Comparison of ENCODE assay signal across 18 cellular contexts in the genomic region with DNA sequence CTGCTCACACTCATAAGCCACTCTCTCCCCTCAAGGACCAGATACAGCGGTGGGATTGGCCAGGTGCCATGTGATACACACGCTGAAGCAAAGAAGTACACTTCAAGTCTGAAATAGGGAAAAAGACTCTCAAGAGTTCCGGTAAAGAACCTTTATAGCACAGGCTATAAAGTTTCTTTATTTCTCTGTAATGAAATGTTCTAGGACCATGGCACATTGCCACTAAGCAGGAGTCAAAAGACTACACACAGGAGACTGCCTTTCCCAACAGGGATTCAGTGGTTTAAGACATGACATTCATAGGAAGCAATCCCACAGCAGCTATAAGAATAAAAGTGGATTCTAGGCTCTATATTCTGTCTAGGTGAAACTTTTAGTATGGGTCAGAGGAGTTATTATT.
"Had no signal": no experiment of that assay in that cellular context is flagged by ENCODE, and none has a peak within 500 bp of the region (broad histone marks: within the 10 kb centered on the region; RNA-seq: fewer than 3 reads in every experiment).

No MANE protein-coding gene starts in this region.

- H3K4me2 ChIP-seq: hepatocyte had no signal

- H3K9me3 ChIP-seq: colonic mucosa, ovary, thoracic aorta, upper lobe of left lung, uterus had no signal

- H3K4me3 ChIP-seq: colonic mucosa, hepatocyte, ovary, thoracic aorta, upper lobe of left lung, uterus had no signal

- ATAC-seq: natural killer cell; right cardiac atrium; stimulated activated memory B cell treated with anti-CD40 and anti-IgM and Interleukin-4, amounts not matched to agents 10 μg/mL and 1 μg/mL and 100 μg/mL, for 72 hours; stimulated activated naive CD8-positive, alpha-beta T cell treated with anti-CD3 and anti-CD28 coated beads, Interleukin-15, amount 100 ng/mL, for 72 hours had no signal

- H3K4me3 Mint-ChIP-seq: endodermal cell; natural killer cell; neural crest cell; stimulated activated memory B cell treated with anti-CD40 and anti-IgM and Interleukin-4, amounts not matched to agents 10 μg/mL and 1 μg/mL and 100 μg/mL, for 72 hours; stimulated activated naive CD8-positive, alpha-beta T cell treated with anti-CD3 and anti-CD28 coated beads, Interleukin-15, amount 100 ng/mL, for 72 hours had no signal

- H3K4me1 ChIP-seq: colonic mucosa, uterus had no signal

- H2AFZ ChIP-seq: hepatocyte had no signal

- H3K4me1 Mint-ChIP-seq: natural killer cell; stimulated activated memory B cell treated with anti-CD40 and anti-IgM and Interleukin-4, amounts not matched to agents 10 μg/mL and 1 μg/mL and 100 μg/mL, for 72 hours; stimulated activated naive CD8-positive, alpha-beta T cell treated with anti-CD3 and anti-CD28 coated beads, Interleukin-15, amount 100 ng/mL, for 72 hours had no signal

- H3K27me3 ChIP-seq: colonic mucosa, hepatocyte, ovary, upper lobe of left lung, uterus had no signal

- H3K36me3 ChIP-seq: colonic mucosa, ovary, thoracic aorta, upper lobe of left lung, uterus had no signal

- H3K27ac ChIP-seq: colonic mucosa, hepatocyte, ovary, thoracic aorta, upper lobe of left lung, uterus had no signal

- H3K36me3 Mint-ChIP-seq: natural killer cell; stimulated activated memory B cell treated with anti-CD40 and anti-IgM and Interleukin-4, amounts not matched to agents 10 μg/mL and 1 μg/mL and 100 μg/mL, for 72 hours had no signal

- H3K27ac Mint-ChIP-seq: endodermal cell; natural killer cell; stimulated activated memory B cell treated with anti-CD40 and anti-IgM and Interleukin-4, amounts not matched to agents 10 μg/mL and 1 μg/mL and 100 μg/mL, for 72 hours; stimulated activated naive CD8-positive, alpha-beta T cell treated with anti-CD3 and anti-CD28 coated beads, Interleukin-15, amount 100 ng/mL, for 72 hours had no signal

- DNase-seq: colonic mucosa; effector CD4-positive, alpha-beta T cell; endodermal cell; foreskin melanocyte; head of caudate nucleus; mammary epithelial cell; natural killer cell; nucleus accumbens; right cardiac atrium; stimulated activated CD4-positive, alpha-beta T cell treated with anti-CD3 and anti-CD28 coated beads, Interleukin-4, amount 100 ng/mL, for 24 hours; stimulated activated naive CD8-positive, alpha-beta T cell treated with anti-CD3 and anti-CD28 coated beads, Interleukin-15, amount 100 ng/mL, for 72 hours; upper lobe of left lung; uterus had no signal

- H3K27me3 Mint-ChIP-seq: stimulated activated memory B cell treated with anti-CD40 and anti-IgM and Interleukin-4, amounts not matched to agents 10 μg/mL and 1 μg/mL and 100 μg/mL, for 72 hours; stimulated activated naive CD8-positive, alpha-beta T cell treated with anti-CD3 and anti-CD28 coated beads, Interleukin-15, amount 100 ng/mL, for 72 hours had no signal

- H3K79me2 ChIP-seq: hepatocyte had no signal

- H3K9me3 Mint-ChIP-seq: endodermal cell; neural crest cell; stimulated activated memory B cell treated with anti-CD40 and anti-IgM and Interleukin-4, amounts not matched to agents 10 μg/mL and 1 μg/mL and 100 μg/mL, for 72 hours had no signal
